ENCODE assay signal across 14 cellular contexts in genomic region chr16:65702707-65703402, GRCh38.
"Had no signal": no experiment of that assay in that cellular context is flagged by ENCODE, and none has a peak within 500 bp of the region (broad histone marks: within the 10 kb centered on the region; RNA-seq: fewer than 3 reads in every experiment).

No MANE protein-coding gene starts in this region.

- H3K9me3 ChIP-seq: heart right ventricle, thoracic aorta had no signal

- H3K27ac ChIP-seq: heart right ventricle, parathyroid adenoma, thoracic aorta had no signal

- DNase-seq: activated CD4-positive, CD25-positive, alpha-beta regulatory T cell treated with anti-CD3 and anti-CD28 coated beads, Interleukin-2, amount 50 U/mL, for 72 hours; activated CD8-positive, alpha-beta memory T cell treated with anti-CD3 and anti-CD28 coated beads for 24 hours; activated CD8-positive, alpha-beta memory T cell treated with anti-CD3 and anti-CD28 coated beads, Interleukin-2, amount 50 U/mL, for 48 hours; activated effector memory CD4-positive, alpha-beta T cell treated with Interleukin-2 at 50 U/mL for 16 hours; activated naive CD4-positive, alpha-beta T cell treated with anti-CD3 and anti-CD28 coated beads, Interleukin-2, amount 10 ng/mL, durations not matched to agents 7 days and 5 days; activated T-cell treated with anti-CD3 and anti-CD28 coated beads, Interleukin-2, amount 50 U/mL, for 48 hours; effector CD8-positive, alpha-beta T cell; heart right ventricle; immature natural killer cell; left cardiac atrium; natural killer cell; stimulated activated CD4-positive, alpha-beta T cell treated with anti-CD3 and anti-CD28 coated beads, Interleukin-4, amount 100 ng/mL, for 4 hours had no signal

- H3K36me3 ChIP-seq: heart right ventricle, thoracic aorta had no signal

- H3K4me3 ChIP-seq: heart right ventricle, thoracic aorta had no signal
